Comparison of ENCODE assay signal across 28 cellular contexts in the genomic region with DNA sequence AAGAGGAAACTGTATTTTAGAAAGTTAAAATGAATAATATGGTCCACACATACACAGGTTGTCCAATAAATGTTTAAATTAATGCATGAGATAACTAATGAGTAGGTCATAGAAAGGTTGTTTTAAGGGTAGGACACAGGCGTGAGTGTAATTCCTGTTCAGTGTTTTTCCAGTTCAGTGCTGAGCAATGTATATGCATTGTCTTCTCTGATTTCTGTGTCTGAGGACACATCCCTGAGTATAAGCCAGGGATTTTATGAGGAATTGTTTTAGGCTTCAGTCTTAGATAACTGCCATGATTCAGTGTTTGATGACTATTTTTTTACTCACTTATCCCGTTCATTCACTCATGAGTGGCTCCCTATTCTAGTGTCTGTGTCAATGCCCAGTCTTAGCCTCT.
"Had no signal": no experiment of that assay in that cellular context is flagged by ENCODE, and none has a peak within 500 bp of the region (broad histone marks: within the 10 kb centered on the region; RNA-seq: fewer than 3 reads in every experiment).

No MANE protein-coding gene starts in this region.

- ATAC-seq: activated CD8-positive, alpha-beta T cell treated with anti-CD3 and anti-CD28 coated beads for 36 hours; activated T-cell treated with anti-CD3 and anti-CD28 coated beads, Interleukin-2, amount 50 U/mL, for 4 hours; activated T-helper 17 cell treated with anti-CD3 and anti-CD28 coated beads, Interleukin-2, amount 50 U/mL, for 72 hours; body of pancreas; effector memory CD8-positive, alpha-beta T cell; WTC11 had no signal

- DNase-seq: activated CD4-positive, alpha-beta T cell treated with anti-CD3 and anti-CD28 coated beads for 48 hours; activated CD4-positive, alpha-beta T cell treated with anti-CD3 and anti-CD28 coated beads, Interleukin-2, amount 50 U/mL, for 1 hour; activated CD4-positive, alpha-beta T cell treated with anti-CD3 and anti-CD28 coated beads, Interleukin-2, amount 50 U/mL, for 48 hours; activated CD8-positive, alpha-beta memory T cell treated with anti-CD3 and anti-CD28 coated beads for 24 hours; activated CD8-positive, alpha-beta T cell treated with anti-CD3 and anti-CD28 coated beads for 36 hours; activated effector memory CD4-positive, alpha-beta T cell treated with Interleukin-2 at 50 U/mL for 16 hours; activated gamma-delta T cell treated with Interleukin-2 at 50 U/mL for 16 hours; activated naive CD4-positive, alpha-beta T cell treated with anti-CD3 and anti-CD28 coated beads, Interleukin-2, amount 50 U/mL, for 16 hours; activated naive CD4-positive, alpha-beta T cell treated with Interleukin-2 at 50 U/mL for 16 hours; activated T-cell treated with anti-CD3 and anti-CD28 coated beads, Interleukin-2, amount 50 U/mL, for 4 hours; amygdala; aorta; body of pancreas; caudate nucleus; cortex of kidney; dermis blood vessel endothelial cell; effector CD4-positive, alpha-beta T cell; effector memory CD8-positive, alpha-beta T cell; erythroblast; esophagus squamous epithelium; foreskin fibroblast; head of caudate nucleus; T-helper 2 cell had no signal

- H3K4me1 ChIP-seq: body of pancreas, esophagus squamous epithelium had no signal

- H3K27ac ChIP-seq: body of pancreas, esophagus squamous epithelium had no signal

- H3K4me3 ChIP-seq: body of pancreas, esophagus squamous epithelium had no signal

- H3K9me3 ChIP-seq: body of pancreas, esophagus squamous epithelium had no signal

- H3K27ac Mint-ChIP-seq: activated CD8-positive, alpha-beta T cell treated with anti-CD3 and anti-CD28 coated beads for 36 hours; activated naive CD8-positive, alpha-beta T cell; activated T-helper 17 cell treated with anti-CD3 and anti-CD28 coated beads, Interleukin-2, amount 50 U/mL, for 72 hours; effector memory CD8-positive, alpha-beta T cell; WTC11 had no signal

- H3K9me3 Mint-ChIP-seq: activated CD8-positive, alpha-beta T cell treated with anti-CD3 and anti-CD28 coated beads for 36 hours; activated T-cell treated with anti-CD3 and anti-CD28 coated beads, Interleukin-2, amount 50 U/mL, for 4 hours; effector memory CD8-positive, alpha-beta T cell; WTC11 had no signal

- H3K4me1 Mint-ChIP-seq: activated T-helper 17 cell treated with anti-CD3 and anti-CD28 coated beads, Interleukin-2, amount 50 U/mL, for 72 hours had no signal

- H3K4me3 Mint-ChIP-seq: activated CD8-positive, alpha-beta T cell treated with anti-CD3 and anti-CD28 coated beads for 36 hours; activated naive CD8-positive, alpha-beta T cell; activated T-cell treated with anti-CD3 and anti-CD28 coated beads, Interleukin-2, amount 50 U/mL, for 4 hours; activated T-helper 17 cell treated with anti-CD3 and anti-CD28 coated beads, Interleukin-2, amount 50 U/mL, for 72 hours; effector memory CD8-positive, alpha-beta T cell; WTC11 had no signal

- H3K27me3 Mint-ChIP-seq: activated T-helper 17 cell treated with anti-CD3 and anti-CD28 coated beads, Interleukin-2, amount 50 U/mL, for 72 hours; effector memory CD8-positive, alpha-beta T cell had no signal

- H3K27me3 ChIP-seq: body of pancreas, esophagus squamous epithelium had no signal

- FAIRE-seq: colon, frontal cortex had no signal

- H3K36me3 Mint-ChIP-seq: activated naive CD8-positive, alpha-beta T cell; WTC11 had no signal

- H3K36me3 ChIP-seq: esophagus squamous epithelium had no signal
